Comparison of ENCODE assay signal across 8 cellular contexts in genomic region chr10:100009283-100009792, GRCh38. TPM values are rescaled to one million over a fixed set of nuclear protein-coding genes. Genes with fewer than 3 reads are reported as not detected.
DNase-seq lines count a peak whose midpoint lies in the region; ATAC-seq and TF ChIP-seq lines count a peak whose summit lies in the region.

No MANE protein-coding gene starts in this region.

- H3K27ac Mint-ChIP-seq in activated naive CD4-positive, alpha-beta T cell treated with anti-CD3 and anti-CD28 coated beads, Interleukin-2, amount 10 ng/mL, durations not matched to agents 7 days and 5 days: no peak overlapping the region

- H3K4me2 ChIP-seq in GM23248 (ENCODE audit: unreplicated experiment) (peak overlapping the region; percentile 93), KMS-11 (peak overlapping the region; percentile 95)

- peak; percentile 21; the same call in 1 of the 2 replicates for TF ChIP-seq CTCF in KMS-11 (conservative IDR thresholded peaks at IDR 0.05; ENCODE audit: low read depth, low read length)
- TF ChIP-seq CTCF in cardiac muscle cell (IDR thresholded peaks at IDR 0.05; ENCODE audit: low read depth, low read length): peak; percentile 55

- no peaks in the 10 kb centered on the region for H3K36me3 ChIP-seq in GM23248 (ENCODE audit: low read depth)
- no peaks in the 10 kb centered on the region for H3K36me3 ChIP-seq in KMS-11 (ENCODE audit: insufficient read depth)
- H3K36me3 ChIP-seq in cardiac muscle cell: no peaks in the 10 kb centered on the region

- no peaks in the 10 kb centered on the region for H3K9me3 Mint-ChIP-seq in activated T-cell treated with anti-CD3 and anti-CD28 coated beads, Interleukin-2, amount 50 U/mL, for 4 hours
- H3K9me3 Mint-ChIP-seq in activated naive CD4-positive, alpha-beta T cell treated with anti-CD3 and anti-CD28 coated beads, Interleukin-2, amount 10 ng/mL, durations not matched to agents 7 days and 5 days: no peaks in the 10 kb centered on the region

- peak; percentile 75 to 76 for ATAC-seq in activated T-cell treated with anti-CD3 and anti-CD28 coated beads, Interleukin-2, amount 50 U/mL, for 4 hours

- H3K9me3 ChIP-seq in GM23248 (ENCODE audit: low read depth): no peaks in the 10 kb centered on the region
- no peaks in the 10 kb centered on the region for H3K9me3 ChIP-seq in cardiac muscle cell (ENCODE audit: low read depth)

- H3K4me3 ChIP-seq in GM23248: peak overlapping the region; percentile 91
- H3K4me3 ChIP-seq in KMS-11 (IDR thresholded peaks at IDR 0.05; ENCODE audit: insufficient read depth, low read depth, low read length): no peak overlapping the region
- peak overlapping the region; percentile 75 for H3K4me3 ChIP-seq in cardiac muscle cell

- peak overlapping the region; percentile 79 for H3K4me3 Mint-ChIP-seq in activated T-cell treated with anti-CD3 and anti-CD28 coated beads, Interleukin-2, amount 50 U/mL, for 4 hours
- H3K4me3 Mint-ChIP-seq in activated naive CD4-positive, alpha-beta T cell treated with anti-CD3 and anti-CD28 coated beads, Interleukin-2, amount 10 ng/mL, durations not matched to agents 7 days and 5 days: peak overlapping the region; percentile 73

- CTCF ChIA-PET in activated naive CD4-positive, alpha-beta T cell treated with anti-CD3 and anti-CD28 coated beads, Interleukin-2, amount 10 ng/mL, durations not matched to agents 7 days and 5 days (lab: Charles Lee): interaction anchor here (0.7 to 4.4 kb wide), 14 partner anchors 9 to 164 kb away, joined by 3 to 25 read pairs (median 4); no protein-coding TSS in a partner anchor

- no peak for DNase-seq in activated T-cell treated with anti-CD3 and anti-CD28 coated beads, Interleukin-2, amount 50 U/mL, for 4 hours
- no peak for DNase-seq in activated T-cell treated with anti-CD3 and anti-CD28 coated beads, Interleukin-2, amount 50 U/mL, for 48 hours
- peak; percentile 87 for DNase-seq in GM23248
- DNase-seq in activated naive CD4-positive, alpha-beta T cell treated with anti-CD3 and anti-CD28 coated beads, Interleukin-2, amount 10 ng/mL, durations not matched to agents 7 days and 5 days: no peak
- DNase-seq in cardiac muscle cell (ENCODE audit: low read depth in 1 of 2, low spot score in 1 of 2): no peak
- peak; percentile 32 for DNase-seq in pons (ENCODE audit: low spot score)
- DNase-seq in effector CD4-positive, alpha-beta T cell: no peak

- WGBS in GM23248 (ENCODE audit: low coverage in 1 of 2, low lambda C conversion rate in 2 of 2, missing lambda C conversion rate in 2 of 2), 2 experiments: 0 to 1% methylated on average over 17 to 27 of the region's 45 CpGs

- peak overlapping the region; percentile 86 for H3K27ac ChIP-seq in GM23248
- no peak overlapping the region for H3K27ac ChIP-seq in KMS-11
- peak overlapping the region; percentile 57 for H3K27ac ChIP-seq in cardiac muscle cell

- H3K9ac ChIP-seq in GM23248: peak overlapping the region; percentile 85
- peak overlapping the region; percentile 56 for H3K9ac ChIP-seq in KMS-11

- in situ Hi-C loops in GM23248 (cut with MboI): no loop called here

- peak overlapping the region; percentile 55 for H2AFZ ChIP-seq in GM23248
- H2AFZ ChIP-seq in KMS-11 (ENCODE audit: low read depth): peak overlapping the region; percentile 95

- peaks cover 46% of the 10 kb centered on the region for H3K79me2 ChIP-seq in GM23248 (ENCODE audit: insufficient read depth)
- H3K79me2 ChIP-seq in KMS-11 (ENCODE audit: insufficient read depth, low read depth): no peaks in the 10 kb centered on the region

- H3F3A ChIP-seq in GM23248 (ENCODE audit: insufficient read depth): peaks cover 59% of the 10 kb centered on the region

- H3K9me2 ChIP-seq in GM23248 (ENCODE audit: insufficient read depth): no peaks in the 10 kb centered on the region

- peaks cover 35% of the 10 kb centered on the region for H3K4me1 ChIP-seq in GM23248 (ENCODE audit: insufficient read depth)
- peaks cover 39% of the 10 kb centered on the region for H3K4me1 ChIP-seq in KMS-11 (ENCODE audit: low read depth, poor library complexity, severe bottlenecking)
- peaks cover 7% of the 10 kb centered on the region for H3K4me1 ChIP-seq in cardiac muscle cell (ENCODE audit: low read depth)

- H3K4me1 Mint-ChIP-seq in activated T-cell treated with anti-CD3 and anti-CD28 coated beads, Interleukin-2, amount 50 U/mL, for 4 hours (ENCODE audit: low read depth): peaks cover 51% of the 10 kb centered on the region
- H3K4me1 Mint-ChIP-seq in activated naive CD4-positive, alpha-beta T cell treated with anti-CD3 and anti-CD28 coated beads, Interleukin-2, amount 10 ng/mL, durations not matched to agents 7 days and 5 days: peaks cover 44% of the 10 kb centered on the region

- H3K27me3 ChIP-seq in GM23248 (replicated peaks; ENCODE audit: insufficient read depth): no peaks in the 10 kb centered on the region
- H3K27me3 ChIP-seq in KMS-11 (ENCODE audit: insufficient read depth, low read depth): no peaks in the 10 kb centered on the region
- no peaks in the 10 kb centered on the region for H3K27me3 ChIP-seq in cardiac muscle cell

- H4K20me1 ChIP-seq in GM23248 (ENCODE audit: insufficient read depth) (no peaks in the 10 kb centered on the region), KMS-11 (ENCODE audit: insufficient read depth) (no peaks in the 10 kb centered on the region)

- H3K27me3 Mint-ChIP-seq in activated T-cell treated with anti-CD3 and anti-CD28 coated beads, Interleukin-2, amount 50 U/mL, for 4 hours (ENCODE audit: low read depth): no peaks in the 10 kb centered on the region
- H3K27me3 Mint-ChIP-seq in activated naive CD4-positive, alpha-beta T cell treated with anti-CD3 and anti-CD28 coated beads, Interleukin-2, amount 10 ng/mL, durations not matched to agents 7 days and 5 days: peaks cover 39% of the 10 kb centered on the region

- H3K36me3 Mint-ChIP-seq in activated T-cell treated with anti-CD3 and anti-CD28 coated beads, Interleukin-2, amount 50 U/mL, for 4 hours (ENCODE audit: insufficient read depth): no peaks in the 10 kb centered on the region
- no peaks in the 10 kb centered on the region for H3K36me3 Mint-ChIP-seq in activated naive CD4-positive, alpha-beta T cell treated with anti-CD3 and anti-CD28 coated beads, Interleukin-2, amount 10 ng/mL, durations not matched to agents 7 days and 5 days

RNA-seq across cellular contexts. Expression of gene DNMBP, which starts 0.4 kb away (rescaled TPM):
- 1 to 10 TPM; 1.0 to 1.3 (median 1.2) TPM for total RNA-seq in activated T-cell treated with anti-CD3 and anti-CD28 coated beads, Interleukin-2, amount 50 U/mL, for 4 hours
- total RNA-seq in GM23248 (2014; rRNA removed; shearing (Covaris generic)): 18.5 and 22.4 TPM in 2 replicates
- polyA plus RNA-seq in GM23248 (2016; fragmentation: Nextera tagmentation; extraction: Ambion mirVana) (12.4 and 12.6 TPM in 2 replicates), cardiac muscle cell (13.6 and 21.9 TPM in 2 replicates)
- total RNA-seq in cardiac muscle cell: 13.1 and 22.9 TPM in 2 replicates

Comparison
In these comparisons a context has a peak if more than half of its experiments do, and no peak if none do; other contexts are left out.
1. DNase-seq: peak in GM23248 (single experiment) and pons (single experiment); none in activated T-cell treated with anti-CD3 and anti-CD28 coated beads, Interleukin-2, amount 50 U/mL, for 4 hours (single experiment), activated T-cell treated with anti-CD3 and anti-CD28 coated beads, Interleukin-2, amount 50 U/mL, for 48 hours (0 of 2), activated naive CD4-positive, alpha-beta T cell treated with anti-CD3 and anti-CD28 coated beads, Interleukin-2, amount 10 ng/mL, durations not matched to agents 7 days and 5 days (single experiment), cardiac muscle cell (0 of 2) and effector CD4-positive, alpha-beta T cell (single experiment).